Comparison of ENCODE assay signal across 25 cellular contexts in the genomic region with DNA sequence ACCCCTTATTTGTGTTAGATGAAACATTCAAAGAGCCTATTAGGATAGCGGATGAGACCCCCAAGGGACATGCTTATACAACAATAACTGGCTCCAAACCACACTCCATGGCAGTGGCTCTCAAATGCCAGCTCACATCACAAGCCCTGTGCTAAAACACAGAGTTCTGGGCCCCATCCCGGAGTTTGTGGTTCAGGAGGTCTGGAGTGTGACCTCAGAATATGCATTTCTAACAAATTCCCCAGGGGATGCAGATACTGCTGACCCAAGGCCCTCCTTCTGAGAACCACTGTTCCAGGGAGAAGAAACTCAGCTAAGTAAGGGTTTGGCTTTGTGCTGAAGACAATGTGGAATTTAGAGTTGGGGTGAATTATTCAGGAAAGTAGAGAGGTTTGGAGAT. TPM values are rescaled to one million over a fixed set of nuclear protein-coding genes. Genes with fewer than 3 reads are reported as not detected.
"Had no signal": no experiment of that assay in that cellular context is flagged by ENCODE, and none has a peak within 500 bp of the region (broad histone marks: within the 10 kb centered on the region; RNA-seq: fewer than 3 reads in every experiment).

No MANE protein-coding gene starts in this region.

- H3K27me3 ChIP-seq: body of pancreas, colonic mucosa, left lung, right lobe of liver, uterus had no signal

- H3K4me3 ChIP-seq: body of pancreas, colonic mucosa, mucosa of descending colon, right lobe of liver, skin epidermis, thoracic aorta, uterus had no signal

- H3K27me3 Mint-ChIP-seq: effector memory CD8-positive, alpha-beta T cell had no signal

- H3K9me3 Mint-ChIP-seq: activated naive CD4-positive, alpha-beta T cell treated with anti-CD3 and anti-CD28 coated beads, Interleukin-2, amount 10 ng/mL, durations not matched to agents 7 days and 5 days; effector memory CD8-positive, alpha-beta T cell; nephron had no signal

- ATAC-seq: body of pancreas; effector memory CD8-positive, alpha-beta T cell; left lung; mucosa of descending colon; right lobe of liver; stimulated activated naive CD8-positive, alpha-beta T cell treated with anti-CD3 and anti-CD28 coated beads, Interleukin-15, Interleukin-2, amounts not matched to agents 100 U/mL and 50 U/mL, for 24 hours had no signal

- H3K27ac Mint-ChIP-seq: activated naive CD4-positive, alpha-beta T cell treated with anti-CD3 and anti-CD28 coated beads, Interleukin-2, amount 10 ng/mL, durations not matched to agents 7 days and 5 days; nephron had no signal

- DNase-seq: activated CD4-positive, alpha-beta T cell treated with anti-CD3 and anti-CD28 coated beads for 48 hours; activated CD4-positive, alpha-beta T cell treated with anti-CD3 and anti-CD28 coated beads, Interleukin-2, amount 50 U/mL, for 48 hours; activated CD8-positive, alpha-beta memory T cell treated with anti-CD3 and anti-CD28 coated beads for 24 hours; activated CD8-positive, alpha-beta memory T cell treated with anti-CD3 and anti-CD28 coated beads, Interleukin-2, amount 50 U/mL, for 4 hours; activated gamma-delta T cell; activated naive CD4-positive, alpha-beta T cell treated with anti-CD3 and anti-CD28 coated beads, Interleukin-2, amount 10 ng/mL, durations not matched to agents 7 days and 5 days; activated T-cell treated with anti-CD3 and anti-CD28 coated beads, Interleukin-2, amount 50 U/mL, for 1 hour; body of pancreas; colonic mucosa; effector memory CD8-positive, alpha-beta T cell; foreskin melanocyte; left lung; mucosa of descending colon; right lobe of liver; stimulated activated CD4-positive, alpha-beta T cell treated with anti-CD3 and anti-CD28 coated beads, Interleukin-12 subunit alpha, Interleukin-12 subunit beta, amount 100 ng/mL, for 4 hours; stimulated activated CD4-positive, alpha-beta T cell treated with anti-CD3 and anti-CD28 coated beads, Interleukin-4, amount 100 ng/mL, for 1 hour; stimulated activated naive CD8-positive, alpha-beta T cell treated with anti-CD3 and anti-CD28 coated beads, Interleukin-15, Interleukin-2, amounts not matched to agents 100 U/mL and 50 U/mL, for 24 hours; uterus had no signal

- H3K9me3 ChIP-seq: body of pancreas, colonic mucosa, left lung, mucosa of descending colon, right lobe of liver, thoracic aorta, uterus had no signal

- H3K36me3 ChIP-seq: colonic mucosa, right lobe of liver, thoracic aorta, uterus had no signal

- H3K4me3 Mint-ChIP-seq: activated naive CD4-positive, alpha-beta T cell treated with anti-CD3 and anti-CD28 coated beads, Interleukin-2, amount 10 ng/mL, durations not matched to agents 7 days and 5 days; effector memory CD8-positive, alpha-beta T cell; nephron had no signal

- H3K27ac ChIP-seq: body of pancreas, colonic mucosa, right lobe of liver, skin epidermis, thoracic aorta, uterus, VCaP had no signal

RNA-seq across cellular contexts. Expression of a gene that starts 39.9 kb away (rescaled TPM):
- total RNA-seq: lung microvascular endothelial cell, osteoblast had no signal

RNA-seq across cellular contexts. Expression of a gene that starts 54.0 kb away (rescaled TPM):
- total RNA-seq: T-helper 1 cell treated with Interleukin-12 subunit alpha and Interleukin-12 subunit beta and Interleukin-4 antibody, amounts not matched to agents 30 ng/mL and 1 ng/mL, for 36 hours had no signal

RNA-seq across cellular contexts. Expression of a gene that starts 56.8 kb away (rescaled TPM):
- total RNA-seq: lung microvascular endothelial cell, osteoblast had no signal
